In the genomic region with DNA sequence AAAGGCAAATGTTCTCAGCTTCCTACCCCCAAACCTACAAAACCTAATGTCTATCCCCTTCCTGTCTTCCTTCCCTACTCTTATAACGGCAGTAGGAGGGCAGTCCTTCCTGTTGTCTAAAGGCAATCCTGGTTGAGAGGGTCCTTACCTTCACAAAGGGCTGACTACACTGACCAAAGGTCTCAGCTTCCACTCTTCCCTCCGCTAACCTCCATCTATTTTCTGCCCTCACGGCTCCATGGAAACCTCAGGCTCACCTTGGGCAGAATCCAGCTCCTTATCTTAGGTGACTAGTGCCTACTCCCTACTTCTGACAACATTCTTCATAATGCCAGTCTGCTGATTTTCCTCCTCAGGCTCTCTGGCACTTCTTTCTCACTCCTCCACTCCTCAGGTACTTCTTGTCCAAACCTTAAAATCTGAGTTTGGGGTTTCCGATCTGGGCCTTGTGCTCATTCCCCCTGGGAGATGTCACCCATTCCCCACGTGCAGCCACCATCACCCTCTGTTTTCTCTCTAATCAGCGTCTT, we compare ENCODE assay signal across 8 cellular contexts. TPM values are rescaled to one million over a fixed set of nuclear protein-coding genes. Genes with fewer than 3 reads are reported as not detected.
DNase-seq lines count a peak whose midpoint lies in the region; ATAC-seq and TF ChIP-seq lines count a peak whose summit lies in the region.

No MANE protein-coding gene starts in this region.

- peak overlapping the region; percentile 76 to 86 for H3K4me3 ChIP-seq in HCT116 (replicated peaks in 1 of 2; ENCODE audit: low read depth in 1 of 2, low read length in 2 of 2)
- H3K4me3 ChIP-seq in iPS-18a (ENCODE audit: low read length) = peak overlapping the region; percentile 97
- H3K4me3 ChIP-seq in stomach = peak overlapping the region; percentile 65 to 87 (median 78)

- H3K9me3 Mint-ChIP-seq in activated CD8-positive, alpha-beta T cell treated with anti-CD3 and anti-CD28 coated beads, Interleukin-2, amount 10 ng/mL, durations not matched to agents 7 days and 5 days (ENCODE audit: insufficient read depth) = no peaks in the 10 kb centered on the region

- no peaks in the 10 kb centered on the region for H3K36me3 ChIP-seq in HCT116 (ENCODE audit: control insufficient read depth in 1 of 2, insufficient read depth in 2 of 2, low read length in 2 of 2)
- no peaks in the 10 kb centered on the region for H3K36me3 ChIP-seq in iPS-18a (ENCODE audit: control insufficient read depth, low read depth, low read length)
- H3K36me3 ChIP-seq in stomach = no peaks in the 10 kb centered on the region

- no peaks in the 10 kb centered on the region for H3K9me2 ChIP-seq in HCT116 (ENCODE audit: insufficient read depth)

- no peak for TF ChIP-seq POLR2A in HCT116 (IDR thresholded peaks at IDR 0.05; ENCODE audit: borderline replicate concordance, extremely low read depth, insufficient read depth, insufficient read length)
- TF ChIP-seq POLR2A in stomach (IDR thresholded peaks at IDR 0.05) = no peak

- TF ChIP-seq CTCF in 22Rv1 (IDR thresholded peaks at IDR 0.05) (no peak), HCT116 (IDR thresholded peaks at IDR 0.05 in 2 of 3, conservative IDR thresholded peaks at IDR 0.05 in 1 of 3; ENCODE audit: borderline replicate concordance in 1 of 3, insufficient read depth in 1 of 3, low read depth in 2 of 3, low read length in 2 of 3) (no peak), stomach (IDR thresholded peaks at IDR 0.05) (no peak)

- peaks cover 3 to 14% of the 10 kb centered on the region in 2 experiments; a peak in 2 of 4 replicates for H3K4me1 ChIP-seq in HCT116 (ENCODE audit: control insufficient read depth in 1 of 2, insufficient read depth in 2 of 2, low read length in 2 of 2)
- H3K4me1 ChIP-seq in iPS-18a (ENCODE audit: control insufficient read depth, low read depth, low read length) = no peaks in the 10 kb centered on the region
- peaks cover 10 to 40% (median 28%) of the 10 kb centered on the region in 4 donors for H3K4me1 ChIP-seq in stomach

- intact Hi-C loops in HCT116 (cut with micrococcal nuclease) (loop anchor here (5.0 to 10.0 kb wide), 2 partner anchors 327 to 331 kb away; a partner anchor contains a TSS), stomach (cut with DNase I; ENCODE audit: low total_unique reads) (loop anchor here (10.0 kb wide), 1 partner anchor 71 kb away; a partner anchor contains a TSS)

- ATAC-seq in HCT116 (peak; percentile 1; the same call in 1 of the 2 replicates), left lobe of liver (no peak)
- no peak for ATAC-seq in activated CD8-positive, alpha-beta T cell treated with anti-CD3 and anti-CD28 coated beads, Interleukin-2, amount 10 ng/mL, durations not matched to agents 7 days and 5 days

- H3K27me3 ChIP-seq in HCT116 (ENCODE audit: insufficient read depth, low read length) (no peaks in the 10 kb centered on the region), iPS-18a (ENCODE audit: control insufficient read depth, insufficient read depth, low read length) (no peaks in the 10 kb centered on the region), stomach (no peaks in the 10 kb centered on the region)

- 4 to 9% (median 7%) methylated on average over 6 of the region's 6 CpGs for WGBS in stomach, 5 donors

- no peak for TF ChIP-seq EP300 in stomach (IDR thresholded peaks at IDR 0.05)

- POLR2A ChIA-PET in HCT116 (lab: Charles Lee) = interaction anchor here (1.3 to 1.5 kb wide), 2 partner anchors 13 to 326 kb away, joined by 4 to 7 read pairs; a partner anchor contains a TSS
- POLR2A ChIA-PET in activated CD8-positive, alpha-beta T cell treated with anti-CD3 and anti-CD28 coated beads, Interleukin-2, amount 10 ng/mL, durations not matched to agents 7 days and 5 days (lab: Charles Lee) = interaction anchor here (1.7 kb wide), 1 partner anchor 31 kb away, joined by 3 read pairs; no protein-coding TSS in a partner anchor

- H3K79me2 ChIP-seq in HCT116 (ENCODE audit: insufficient read depth, low read length) = peaks cover 36% of the 10 kb centered on the region

- peak overlapping the region; percentile 94 for H3K27ac ChIP-seq in 22Rv1
- peak overlapping the region; percentile 91 for H3K27ac ChIP-seq in HCT116 (ENCODE audit: low read depth, low read length)
- H3K27ac ChIP-seq in iPS-18a (ENCODE audit: low read length) = no peak overlapping the region
- H3K27ac ChIP-seq in stomach = peak overlapping the region; percentile 92 to 98 (median 96)

- H3K4me3 Mint-ChIP-seq in activated CD8-positive, alpha-beta T cell treated with anti-CD3 and anti-CD28 coated beads, Interleukin-2, amount 10 ng/mL, durations not matched to agents 7 days and 5 days = peak overlapping the region; percentile 85

- H4K20me1 ChIP-seq in HCT116 (ENCODE audit: insufficient read depth) = no peaks in the 10 kb centered on the region

- peak overlapping the region; percentile 81 for H3K4me2 ChIP-seq in HCT116 (ENCODE audit: low read length)

- CTCF ChIA-PET in HCT116 (lab: Charles Lee) = interaction anchor here (0.6 to 3.0 kb wide), 4 partner anchors 12 to 325 kb away, joined by 3 to 18 read pairs (median 6); a partner anchor contains a TSS
- CTCF ChIA-PET in activated CD8-positive, alpha-beta T cell treated with anti-CD3 and anti-CD28 coated beads, Interleukin-2, amount 10 ng/mL, durations not matched to agents 7 days and 5 days (lab: Charles Lee) = interaction anchor here (2.0 to 3.5 kb wide), 3 partner anchors 10 to 223 kb away, joined by 5 to 26 read pairs (median 13); a partner anchor contains a TSS

- peaks cover 35% of the 10 kb centered on the region for H3K4me1 Mint-ChIP-seq in activated CD8-positive, alpha-beta T cell treated with anti-CD3 and anti-CD28 coated beads, Interleukin-2, amount 10 ng/mL, durations not matched to agents 7 days and 5 days (ENCODE audit: low read depth)

- H3K9ac ChIP-seq in HCT116 (ENCODE audit: low read length) (peak overlapping the region; percentile 83), iPS-18a (ENCODE audit: low read length) (peak overlapping the region; percentile 87)

- H2AFZ ChIP-seq in HCT116 (ENCODE audit: low read depth, low read length, poor library complexity, severe bottlenecking) = peak overlapping the region; percentile 63

- TSS peak; percentile 79 for BruUV-seq in HCT116 (replicated peaks; lab: Mats Ljungman, UMichigan)

- H3K27ac Mint-ChIP-seq in activated CD8-positive, alpha-beta T cell treated with anti-CD3 and anti-CD28 coated beads, Interleukin-2, amount 10 ng/mL, durations not matched to agents 7 days and 5 days = peak overlapping the region; percentile 82

- H3K27me3 Mint-ChIP-seq in activated CD8-positive, alpha-beta T cell treated with anti-CD3 and anti-CD28 coated beads, Interleukin-2, amount 10 ng/mL, durations not matched to agents 7 days and 5 days (ENCODE audit: low read depth) = no peaks in the 10 kb centered on the region

- no peaks in the 10 kb centered on the region for H3K9me3 ChIP-seq in HCT116 (ENCODE audit: control insufficient read depth in 1 of 2, insufficient read depth in 1 of 2, low read depth in 1 of 2, low read length in 2 of 2)
- no peaks in the 10 kb centered on the region for H3K9me3 ChIP-seq in iPS-18a (ENCODE audit: control insufficient read depth, low read depth, low read length)
- no peaks in the 10 kb centered on the region for H3K9me3 ChIP-seq in stomach

- no peak for TF ChIP-seq RAD21 in HCT116 (IDR thresholded peaks at IDR 0.05; ENCODE audit: low read depth)

- DNase-seq in HCT116 (ENCODE audit: low read depth, low spot score) (no peak), stomach (peak; percentile 55), left lobe of liver (ENCODE audit: low spot score) (no peak), amygdala (lab: John Stamatoyannopoulos, UW) (no peak), DMS153 treated with DMSO at 0.1 percent for 48 hours (lab: John Stamatoyannopoulos, UW; ENCODE audit: unreplicated experiment) (no peak)
- DNase-seq in activated CD8-positive, alpha-beta T cell treated with anti-CD3 and anti-CD28 coated beads, Interleukin-2, amount 10 ng/mL, durations not matched to agents 7 days and 5 days = no peak

- H3K36me3 Mint-ChIP-seq in activated CD8-positive, alpha-beta T cell treated with anti-CD3 and anti-CD28 coated beads, Interleukin-2, amount 10 ng/mL, durations not matched to agents 7 days and 5 days (ENCODE audit: low read depth) = peaks cover 13% of the 10 kb centered on the region

- RAD21 ChIA-PET in HCT116 (lab: Charles Lee; ENCODE audit: low non-redundant PET in 1 of 2, low total read pairs in 2 of 2, uncharacterized antibody in 2 of 2, unreplicated experiment in 2 of 2) = no interaction called here

TF ChIP-seq in HCT116, 20 proteins besides CTCF, POLR2A, EP300 and RAD21:
- TF ChIP-seq ZNF274 (IDR thresholded peaks at IDR 0.05; ENCODE audit: low read depth, low read length) (no peak), EZH2 (IDR thresholded peaks at IDR 0.05) (no peak), ELF1 (IDR thresholded peaks at IDR 0.05; ENCODE audit: borderline replicate concordance, low read depth) (no peak)
- TF ChIP-seq, protein P1, sequence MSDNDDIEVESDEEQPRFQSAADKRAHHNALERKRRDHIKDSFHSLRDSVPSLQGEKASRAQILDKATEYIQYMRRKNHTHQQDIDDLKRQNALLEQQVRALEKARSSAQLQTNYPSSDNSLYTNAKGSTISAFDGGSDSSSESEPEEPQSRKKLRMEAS (IDR thresholded peaks at IDR 0.05) = no peak

RNA-seq across cellular contexts. Expression of a gene that starts 0.5 kb away (rescaled TPM):
- total RNA-seq in HCT116 (2021; ENCODE audit: unreplicated experiment) (1.0 TPM), stomach (10 to 100 TPM in 3 of 5 donors, 1 to 10 TPM in 1, not detected in 1; 5.8 to 25.3 (median 10.8) TPM), left lobe of liver (0.18 TPM)
- 0.29 and 0.95 TPM in 2 replicates for polyA plus RNA-seq in HCT116 (2012)
- total RNA-seq in activated CD8-positive, alpha-beta T cell treated with anti-CD3 and anti-CD28 coated beads, Interleukin-2, amount 10 ng/mL, durations not matched to agents 7 days and 5 days = under 1 TPM; 0.13 to 0.34 TPM
- polyA plus RNA-seq in stomach = 1 to 10 TPM in 2 of 3 donors, under 1 TPM in 1; 0.80 to 6.0 (median 2.4) TPM

RNA-seq across cellular contexts. Expression of a gene that starts 0.9 kb away (rescaled TPM):
- total RNA-seq in HCT116 (2021; ENCODE audit: unreplicated experiment) = 53.3 TPM
- polyA plus RNA-seq in HCT116 (2012) = 21.4 and 28.7 TPM in 2 replicates
- 10 to 100 TPM; 33.2 to 35.7 TPM for total RNA-seq in activated CD8-positive, alpha-beta T cell treated with anti-CD3 and anti-CD28 coated beads, Interleukin-2, amount 10 ng/mL, durations not matched to agents 7 days and 5 days
- 100 to 1,000 TPM in 1 of 5 donors, 10 to 100 TPM in 3, 1 to 10 TPM in 1; 1.8 to 118 (median 38.8) TPM for total RNA-seq in stomach
- polyA plus RNA-seq in stomach = 10 to 100 TPM; 16.9 to 25.1 (median 18.5) TPM
- 15.8 TPM for total RNA-seq in left lobe of liver
